Comparison of ENCODE assay signal across 1 cellular context in genomic region chr14:55005071-55005470, GRCh38.
TF ChIP-seq lines count a peak whose summit lies in the region.

No MANE protein-coding gene starts in this region.

TF ChIP-seq in IMR-90, 13 proteins besides CTCF, POLR2A, EP300 and RAD21 (continued from another document):
- TF ChIP-seq USF2 (IDR thresholded peaks at IDR 0.05; ENCODE audit: low read depth, low read length), result no peak
- no peak for TF ChIP-seq RCOR1 (IDR thresholded peaks at IDR 0.05; ENCODE audit: insufficient replicate concordance, low read length)
- TF ChIP-seq CHD1 (IDR thresholded peaks at IDR 0.05; ENCODE audit: low read depth, low read length), result no peak
- no peak for TF ChIP-seq MAZ (IDR thresholded peaks at IDR 0.05; ENCODE audit: borderline replicate concordance, low read depth, low read length)
- TF ChIP-seq MXI1 (IDR thresholded peaks at IDR 0.05; ENCODE audit: borderline replicate concordance, low read depth, low read length), result no peak
- no peak for TF ChIP-seq SMC3 (IDR thresholded peaks at IDR 0.05; ENCODE audit: low read depth, low read length)
